Comparison of ENCODE assay signal across 8 cellular contexts in genomic region chr10:102743588-102744373, GRCh38. TPM values are rescaled to one million over a fixed set of nuclear protein-coding genes. Genes with fewer than 3 reads are reported as not detected.
A peak's percentile ranks its signal among the peaks of the same experiment; 100 is the strongest.
DNase-seq lines count a peak whose midpoint lies in the region; FAIRE-seq and TF ChIP-seq lines count a peak whose summit lies in the region.

Gene WBP1L, plus strand, starts transcription at chr10:102743948. Its CDS starts 106 bp downstream, at chr10:102744054.

- no peaks in the 10 kb centered on the region for H3K36me3 Mint-ChIP-seq in activated naive CD4-positive, alpha-beta T cell treated with anti-CD3 and anti-CD28 coated beads for 36 hours (ENCODE audit: low read depth)

- H3K79me1 ChIP-seq in neuronal stem cell (ENCODE audit: low read depth, low read length), result peaks cover 5% of the 10 kb centered on the region

- H3K27me3 ChIP-seq in neuronal stem cell (ENCODE audit: control insufficient read depth in 3 of 3, insufficient read depth in 3 of 3, low read depth in 1 of 3, low read length in 3 of 3), result no peaks in the 10 kb centered on the region

- H2BK120ac ChIP-seq in neuronal stem cell (ENCODE audit: low read depth, low read length), result no peak within 1 kb of the TSS

- TF ChIP-seq CTCF in HFF-Myc (IDR thresholded peaks at IDR 0.05; ENCODE audit: low read depth, low read length, missing control alignments) (no peak), subcutaneous adipose tissue (IDR thresholded peaks at IDR 0.05; ENCODE audit: low read depth) (no peak)

- no peak within 1 kb of the TSS for H3K4ac ChIP-seq in neuronal stem cell (ENCODE audit: low read length)

- H3K9me3 Mint-ChIP-seq in activated naive CD4-positive, alpha-beta T cell treated with anti-CD3 and anti-CD28 coated beads for 36 hours, result no peaks in the 10 kb centered on the region

- H2AFZ ChIP-seq in neuronal stem cell (ENCODE audit: low read length), result peak within 1 kb of the TSS; percentile 79

- no CpG with 5 or more reads among the region's 37 CpGs for WGBS in neuronal stem cell (ENCODE audit: extremely low coverage in 2 of 2, insufficient read length in 2 of 2, insufficient replicate concordance in 1 of 2), 2 donors

- peak within 1 kb of the TSS; percentile 96 for H3K9ac ChIP-seq in neuronal stem cell (ENCODE audit: low read depth, low read length, poor library complexity)

- H3K4me2 ChIP-seq in neuronal stem cell (ENCODE audit: insufficient read depth, low read length, poor library complexity, severe bottlenecking), result peak within 1 kb of the TSS; percentile 73

- H3K4me3 Mint-ChIP-seq in activated naive CD4-positive, alpha-beta T cell treated with anti-CD3 and anti-CD28 coated beads for 36 hours, result peak within 1 kb of the TSS; percentile 90

- H3K36me3 ChIP-seq in neuronal stem cell (replicated peaks in 1 of 2; ENCODE audit: control insufficient read depth in 2 of 2, insufficient read depth in 2 of 2, low read length in 2 of 2), result peaks cover 0 to 6% of the 10 kb centered on the region in 2 donors

- H3K23ac ChIP-seq in neuronal stem cell (ENCODE audit: low read depth, low read length, poor library complexity), result peak within 1 kb of the TSS; percentile 83

- no peak within 1 kb of the TSS for H4K91ac ChIP-seq in neuronal stem cell (ENCODE audit: low read depth, low read length, poor library complexity)

- intact Hi-C loops in activated naive CD4-positive, alpha-beta T cell treated with anti-CD3 and anti-CD28 coated beads for 36 hours (cut with micrococcal nuclease), result loop anchor here (1.0 kb wide), 11 partner anchors 29 to 925 kb away; partner anchors contain the start of genes ACTR1A, ARL3, BORCS7 and CNNM2

- H3K9me3 ChIP-seq in neuronal stem cell (replicated peaks in 1 of 2; ENCODE audit: control insufficient read depth in 2 of 2, insufficient read depth in 1 of 2, low read depth in 1 of 2, low read length in 2 of 2), result no peaks in the 10 kb centered on the region

- no peak within 1 kb of the TSS for H3K27ac ChIP-seq in neuronal stem cell (replicated peaks; ENCODE audit: low read length)

- peaks cover 43% of the 10 kb centered on the region for H3K4me1 Mint-ChIP-seq in activated naive CD4-positive, alpha-beta T cell treated with anti-CD3 and anti-CD28 coated beads for 36 hours (ENCODE audit: low read depth)

- H3K18ac ChIP-seq in neuronal stem cell (ENCODE audit: low read length), result peak within 1 kb of the TSS; percentile 80

- H3K14ac ChIP-seq in neuronal stem cell (ENCODE audit: low read length), result peak within 1 kb of the TSS; percentile 9

- peak within 1 kb of the TSS; percentile 83 for H3K27ac Mint-ChIP-seq in activated naive CD4-positive, alpha-beta T cell treated with anti-CD3 and anti-CD28 coated beads for 36 hours

- no peak within 1 kb of the TSS for H4K8ac ChIP-seq in neuronal stem cell (ENCODE audit: low read depth, low read length)

- H3K27me3 Mint-ChIP-seq in activated naive CD4-positive, alpha-beta T cell treated with anti-CD3 and anti-CD28 coated beads for 36 hours (ENCODE audit: low read depth), result no peaks in the 10 kb centered on the region

- peak; percentile 99 for DNase-seq in GM04503 (ENCODE audit: low read depth)
- DNase-seq in HFF-Myc (ENCODE audit: extremely low read depth, low read depth), result peak; percentile 99
- peak; percentile 100 for DNase-seq in NAMALWA (ENCODE audit: low spot score)
- DNase-seq in SK-N-DZ (ENCODE audit: low spot score), result peak; percentile 100
- peak; percentile 97 for DNase-seq in activated naive CD4-positive, alpha-beta T cell treated with anti-CD3 and anti-CD28 coated beads for 36 hours
- peak; percentile 82 to 93 for DNase-seq in frontal cortex (ENCODE audit: low spot score in 2 of 2)
- DNase-seq in neuronal stem cell (ENCODE audit: low spot score), result peak; percentile 98

- H3K4me3 ChIP-seq in HFF-Myc (replicated peaks; ENCODE audit: low read depth, low read length) (peak within 1 kb of the TSS; percentile 71), neuronal stem cell (ENCODE audit: low read length in 2 of 2) (peak within 1 kb of the TSS; percentile 82 to 98)

- CTCF ChIA-PET in activated naive CD4-positive, alpha-beta T cell treated with anti-CD3 and anti-CD28 coated beads for 36 hours (lab: Charles Lee), result interaction anchor here (1.4 to 7.0 kb wide), 2 partner anchors 10 to 29 kb away, joined by 3 to 27 read pairs; partner anchors contain the start of genes ARL3 and SFXN2

- no peak within 1 kb of the TSS for H2BK15ac ChIP-seq in neuronal stem cell (ENCODE audit: low read length)

- peaks cover 6% of the 10 kb centered on the region in 2 donors for H3K4me1 ChIP-seq in neuronal stem cell (ENCODE audit: control insufficient read depth in 2 of 2, insufficient read depth in 1 of 2, low read depth in 1 of 2, low read length in 2 of 2)

- H2AK5ac ChIP-seq in neuronal stem cell (ENCODE audit: low read depth, low read length), result peak within 1 kb of the TSS; percentile 83

- FAIRE-seq in frontal cortex (lab: Jason Lieb, UNC), result peak; percentile 99

- H2BK5ac ChIP-seq in neuronal stem cell (ENCODE audit: low read length), result peak within 1 kb of the TSS; percentile 32

- H2BK12ac ChIP-seq in neuronal stem cell (ENCODE audit: low read length), result no peak within 1 kb of the TSS

RNA-seq across cellular contexts. Expression of gene WBP1L, which starts in this region (rescaled TPM):
- polyA plus RNA-seq in SK-N-DZ (2014; cell fraction: cytosol; rRNA removed), result 7.4 and 9.8 TPM in 2 replicates
- polyA plus RNA-seq in SK-N-DZ (2014; cell fraction: nucleus; rRNA removed), result 4.2 and 8.2 TPM in 2 replicates
- total RNA-seq in activated naive CD4-positive, alpha-beta T cell treated with anti-CD3 and anti-CD28 coated beads for 36 hours, result 10 to 100 TPM; 10.5 to 11.8 TPM
- total RNA-seq in frontal cortex (15.5 TPM), subcutaneous adipose tissue (100 to 1,000 TPM in 3 of 4 donors, 10 to 100 TPM in 1; 92.8 to 185 (median 154) TPM)
- polyA plus RNA-seq in neuronal stem cell (2013, experiment 1 of 2), result 20.1 TPM
- 20.2 TPM for polyA plus RNA-seq in neuronal stem cell (2013, experiment 2 of 2)
